In the genomic region with DNA sequence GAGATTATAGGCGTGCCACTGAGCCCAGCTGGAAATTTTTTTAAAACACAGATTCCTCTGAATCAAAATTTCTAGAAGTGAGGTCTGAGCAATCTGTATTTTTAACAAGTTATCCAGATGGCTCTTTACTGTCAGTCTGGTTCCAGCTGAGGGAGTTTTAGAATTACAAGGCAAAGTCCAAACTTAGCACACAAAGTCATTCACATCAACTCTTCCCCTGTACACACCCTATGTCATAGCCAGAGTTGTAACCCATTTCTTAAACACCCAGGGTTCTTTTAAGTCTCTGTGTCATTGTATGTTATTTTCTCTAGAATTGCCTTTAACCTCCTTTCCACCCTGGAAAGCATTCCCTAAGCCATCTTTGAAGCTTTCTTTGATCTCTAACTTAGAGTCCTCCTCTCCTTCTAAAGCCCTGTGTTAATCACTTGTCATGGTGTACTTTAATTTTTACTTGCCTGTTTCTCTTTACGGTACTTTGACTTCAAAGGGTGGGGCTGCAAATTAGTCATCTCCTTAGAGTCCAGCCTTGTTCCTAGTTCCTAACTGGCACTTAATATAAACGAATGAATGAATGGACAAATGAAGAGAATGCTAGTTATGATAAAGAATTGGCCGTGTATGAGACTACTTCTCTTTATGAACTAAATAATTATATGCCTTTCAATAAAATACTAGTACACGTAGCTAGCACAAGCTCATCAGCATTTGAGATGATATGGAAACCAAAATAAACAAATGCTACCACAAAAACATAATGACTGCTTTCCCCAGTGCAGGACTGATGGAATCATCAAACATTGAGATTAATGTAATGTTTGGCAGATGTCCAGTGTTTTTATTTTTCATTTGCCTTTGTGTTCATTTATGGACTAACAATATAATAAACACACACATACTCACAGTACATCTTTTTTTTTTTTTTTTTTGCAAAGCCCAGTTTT, we compare ENCODE assay signal across 9 cellular contexts. TPM values are rescaled to one million over a fixed set of nuclear protein-coding genes. Genes with fewer than 3 reads are reported as not detected.
A peak's percentile ranks its signal among the peaks of the same experiment; 100 is the strongest.
DNase-seq lines count a peak whose midpoint lies in the region; ATAC-seq and TF ChIP-seq lines count a peak whose summit lies in the region.
"Had no signal": no experiment of that assay in that cellular context is flagged by ENCODE, and none has a peak within 500 bp of the region (broad histone marks: within the 10 kb centered on the region; RNA-seq: fewer than 3 reads in every experiment).

No MANE protein-coding gene starts in this region.

- H3K4me1 ChIP-seq in upper lobe of right lung: peaks cover 8% of the 10 kb centered on the region

- TF ChIP-seq CTCF in upper lobe of right lung (IDR thresholded peaks at IDR 0.05): no peak

- intact Hi-C loops in Right ventricle myocardium inferior (cut with DNase I) (no loop called here), cardiac septum (cut with DNase I) (no loop called here), upper lobe of right lung (cut with DNase I) (no loop called here)

- H3K9me3 Mint-ChIP-seq in T-cell: no peaks in the 10 kb centered on the region

- H3K27ac Mint-ChIP-seq in T-cell: peak overlapping the region; percentile 82 to 96

- H3K4me3 ChIP-seq in upper lobe of right lung: no peak overlapping the region
- H3K4me3 ChIP-seq: psoas muscle had no signal

- H3K36me3 ChIP-seq in upper lobe of right lung: no peaks in the 10 kb centered on the region

- CTCF ChIA-PET in T-cell (lab: Charles Lee): interaction anchor here in 1 of 2 donors (0.6 kb wide), 1 partner anchor 40 kb away, joined by 3 read pairs; no protein-coding TSS in a partner anchor

- no peak for DNase-seq in Right ventricle myocardium inferior (ENCODE audit: missing footprints)
- no peak for DNase-seq in cardiac septum (ENCODE audit: low spot score)
- no peak for DNase-seq in T-cell
- DNase-seq in glomerular visceral epithelial cell (ENCODE audit: extremely low spot score): peak; percentile 56
- DNase-seq in upper lobe of right lung: no peak
- DNase-seq in stimulated activated CD4-positive, alpha-beta T cell treated with anti-CD3 and anti-CD28 coated beads, Interleukin-15, amount 100 ng/mL, for 24 hours: no peak
- DNase-seq in stimulated activated naive CD4-positive, alpha-beta T cell treated with Interleukin-2 at 50 U/mL for 16 hours (lab: John Stamatoyannopoulos, UW): no peak
- DNase-seq in retina: no peak
- DNase-seq: psoas muscle had no signal

- H3K4me1 Mint-ChIP-seq in T-cell: peaks cover 44 to 55% (median 52%) of the 10 kb centered on the region in 3 donors

- H3K27ac ChIP-seq in upper lobe of right lung: no peak overlapping the region
- H3K27ac ChIP-seq: psoas muscle had no signal

- H3K4me3 Mint-ChIP-seq in T-cell: peak overlapping the region in 2 of 3 donors; percentile 13 to 61

- POLR2A ChIA-PET in T-cell (lab: Charles Lee): interaction anchor here in 1 of 2 donors (0.6 kb wide), 1 partner anchor 1565 kb away, joined by 3 read pairs; no protein-coding TSS in a partner anchor

- H3K9me3 ChIP-seq in upper lobe of right lung: no peaks in the 10 kb centered on the region
- H3K9me3 ChIP-seq: psoas muscle had no signal

- ATAC-seq in Right ventricle myocardium inferior (peak; percentile 62), T-cell (replicated peaks in 1 of 4) (no peak), upper lobe of right lung (peak; percentile 53)

- peaks cover 12% of the 10 kb centered on the region for H3K36me3 Mint-ChIP-seq in T-cell

- no peaks in the 10 kb centered on the region for H3K27me3 Mint-ChIP-seq in T-cell

- H3K27me3 ChIP-seq in upper lobe of right lung: no peaks in the 10 kb centered on the region

RNA-seq across cellular contexts. Expression of a gene that starts 12.0 kb away (rescaled TPM):
- total RNA-seq in Right ventricle myocardium inferior (115 TPM), cardiac septum (152 TPM), T-cell (100 to 1,000 TPM; 228 to 277 (median 255) TPM), upper lobe of right lung (229 TPM)

Comparison
In these comparisons a context has a peak if more than half of its experiments do, and no peak if none do; other contexts are left out.
1. ATAC-seq: peak in Right ventricle myocardium inferior (single experiment) and upper lobe of right lung (single experiment); none in T-cell (0 of 4).